ENCODE assay signal across 9 cellular contexts in genomic region chr2:69945447-69945846, GRCh38. TPM values are rescaled to one million over a fixed set of nuclear protein-coding genes. Genes with fewer than 3 reads are reported as not detected.
DNase-seq lines count a peak whose midpoint lies in the region; ATAC-seq lines count a peak whose summit lies in the region.
"Had no signal": no experiment of that assay in that cellular context is flagged by ENCODE, and none has a peak within 500 bp of the region (broad histone marks: within the 10 kb centered on the region; RNA-seq: fewer than 3 reads in every experiment).

No MANE protein-coding gene starts in this region.

- peak overlapping the region; percentile 8 for H3K4me3 Mint-ChIP-seq in activated T-cell treated with anti-CD3 and anti-CD28 coated beads, Interleukin-2, amount 50 U/mL, for 24 hours
- no peak overlapping the region for H3K4me3 Mint-ChIP-seq in activated T-cell treated with anti-CD3 and anti-CD28 coated beads, Interleukin-2, amount 50 U/mL, for 4 hours
- H3K4me3 Mint-ChIP-seq in T-helper 17 cell = peak overlapping the region; percentile 66
- no peak overlapping the region for H3K4me3 Mint-ChIP-seq in stimulated activated naive B cell treated with anti-CD40 and anti-IgM and Interleukin-4, amounts not matched to agents 10 μg/mL and 1 μg/mL and 100 μg/mL, for 72 hours

- no peak for DNase-seq in activated T-cell treated with anti-CD3 and anti-CD28 coated beads, Interleukin-2, amount 50 U/mL, for 24 hours
- DNase-seq in activated T-cell treated with anti-CD3 and anti-CD28 coated beads, Interleukin-2, amount 50 U/mL, for 4 hours = no peak
- no peak for DNase-seq in T-helper 17 cell
- DNase-seq in Right ventricle myocardium superior = no peak
- no peak for DNase-seq in stimulated activated naive B cell treated with anti-CD40 and anti-IgM and Interleukin-4, amounts not matched to agents 10 μg/mL and 1 μg/mL and 100 μg/mL, for 72 hours
- no peak for DNase-seq in putamen (ENCODE audit: low spot score)
- no peak for DNase-seq in GM19240 (ENCODE audit: insufficient read length, low spot score)

- no peaks in the 10 kb centered on the region for H3K9me3 Mint-ChIP-seq in activated T-cell treated with anti-CD3 and anti-CD28 coated beads, Interleukin-2, amount 50 U/mL, for 24 hours
- no peaks in the 10 kb centered on the region for H3K9me3 Mint-ChIP-seq in activated T-cell treated with anti-CD3 and anti-CD28 coated beads, Interleukin-2, amount 50 U/mL, for 4 hours
- no peaks in the 10 kb centered on the region for H3K9me3 Mint-ChIP-seq in stimulated activated naive B cell treated with anti-CD40 and anti-IgM and Interleukin-4, amounts not matched to agents 10 μg/mL and 1 μg/mL and 100 μg/mL, for 72 hours

- no peaks in the 10 kb centered on the region for H3K27me3 Mint-ChIP-seq in activated T-cell treated with anti-CD3 and anti-CD28 coated beads, Interleukin-2, amount 50 U/mL, for 24 hours
- no peaks in the 10 kb centered on the region for H3K27me3 Mint-ChIP-seq in activated T-cell treated with anti-CD3 and anti-CD28 coated beads, Interleukin-2, amount 50 U/mL, for 4 hours (ENCODE audit: low read depth)
- no peaks in the 10 kb centered on the region for H3K27me3 Mint-ChIP-seq in T-helper 17 cell
- H3K27me3 Mint-ChIP-seq in stimulated activated naive B cell treated with anti-CD40 and anti-IgM and Interleukin-4, amounts not matched to agents 10 μg/mL and 1 μg/mL and 100 μg/mL, for 72 hours = peaks cover 12 to 15% of the 10 kb centered on the region in 2 donors

- peaks cover 30% of the 10 kb centered on the region for H3K36me3 Mint-ChIP-seq in activated T-cell treated with anti-CD3 and anti-CD28 coated beads, Interleukin-2, amount 50 U/mL, for 24 hours (ENCODE audit: low read depth)
- peaks cover 16% of the 10 kb centered on the region for H3K36me3 Mint-ChIP-seq in activated T-cell treated with anti-CD3 and anti-CD28 coated beads, Interleukin-2, amount 50 U/mL, for 4 hours (ENCODE audit: insufficient read depth)
- peaks cover 2% of the 10 kb centered on the region for H3K36me3 Mint-ChIP-seq in T-helper 17 cell (ENCODE audit: low read depth)
- H3K36me3 Mint-ChIP-seq in stimulated activated naive B cell treated with anti-CD40 and anti-IgM and Interleukin-4, amounts not matched to agents 10 μg/mL and 1 μg/mL and 100 μg/mL, for 72 hours = peaks cover 18 to 23% of the 10 kb centered on the region in 2 donors

- no peaks in the 10 kb centered on the region for H3K9me3 ChIP-seq in T-helper 17 cell (ENCODE audit: control insufficient read depth, low read length, poor library complexity, severe bottlenecking)
- H3K9me3 ChIP-seq: vagina had no signal

- peaks cover 46% of the 10 kb centered on the region for H3K4me1 Mint-ChIP-seq in activated T-cell treated with anti-CD3 and anti-CD28 coated beads, Interleukin-2, amount 50 U/mL, for 24 hours (ENCODE audit: low read depth)
- H3K4me1 Mint-ChIP-seq in activated T-cell treated with anti-CD3 and anti-CD28 coated beads, Interleukin-2, amount 50 U/mL, for 4 hours (ENCODE audit: low read depth) = peaks cover 35% of the 10 kb centered on the region
- peaks cover 30% of the 10 kb centered on the region for H3K4me1 Mint-ChIP-seq in T-helper 17 cell
- H3K4me1 Mint-ChIP-seq in stimulated activated naive B cell treated with anti-CD40 and anti-IgM and Interleukin-4, amounts not matched to agents 10 μg/mL and 1 μg/mL and 100 μg/mL, for 72 hours = peaks cover 12 to 22% of the 10 kb centered on the region in 2 donors

- H3K27ac Mint-ChIP-seq in activated T-cell treated with anti-CD3 and anti-CD28 coated beads, Interleukin-2, amount 50 U/mL, for 24 hours = peak overlapping the region; percentile 22
- H3K27ac Mint-ChIP-seq in T-helper 17 cell = peak overlapping the region; percentile 95
- peak overlapping the region; percentile 47 for H3K27ac Mint-ChIP-seq in stimulated activated naive B cell treated with anti-CD40 and anti-IgM and Interleukin-4, amounts not matched to agents 10 μg/mL and 1 μg/mL and 100 μg/mL, for 72 hours

- intact Hi-C loops in Right ventricle myocardium superior (cut with DNase I) = no loop called here

- no peak for ATAC-seq in activated T-cell treated with anti-CD3 and anti-CD28 coated beads, Interleukin-2, amount 50 U/mL, for 4 hours
- no peak for ATAC-seq in T-helper 17 cell
- peak; percentile 45 for ATAC-seq in Right ventricle myocardium superior (ENCODE audit: poor library complexity)
- no peak for ATAC-seq in stimulated activated naive B cell treated with anti-CD40 and anti-IgM and Interleukin-4, amounts not matched to agents 10 μg/mL and 1 μg/mL and 100 μg/mL, for 72 hours (replicated peaks)
- ATAC-seq in HG02870 (IDR thresholded peaks at IDR 0.05; ENCODE audit: unreplicated experiment) = no peak

RNA-seq across cellular contexts. Expression of gene ASPRV1, which starts 16.0 kb away (rescaled TPM):
- under 1 TPM; 0.46 to 0.74 (median 0.54) TPM for total RNA-seq in activated T-cell treated with anti-CD3 and anti-CD28 coated beads, Interleukin-2, amount 50 U/mL, for 4 hours
- 1 to 10 TPM; 1.1 to 1.7 TPM for total RNA-seq in T-helper 17 cell
- total RNA-seq in Right ventricle myocardium superior = 0.78 TPM

RNA-seq across cellular contexts. Expression of gene MXD1, which starts 30.5 kb away (rescaled TPM):
- total RNA-seq in activated T-cell treated with anti-CD3 and anti-CD28 coated beads, Interleukin-2, amount 50 U/mL, for 4 hours = 10 to 100 TPM in 2 of 3 donors, 1 to 10 TPM in 1; 9.2 to 12.5 (median 11.8) TPM
- 10 to 100 TPM; 45.0 to 46.2 TPM for total RNA-seq in T-helper 17 cell
- total RNA-seq in Right ventricle myocardium superior = 5.1 TPM

RNA-seq across cellular contexts. Expression of gene SNRNP27, which starts 51.7 kb away (rescaled TPM):
- 10 to 100 TPM; 57.4 to 77.1 (median 75.4) TPM for total RNA-seq in activated T-cell treated with anti-CD3 and anti-CD28 coated beads, Interleukin-2, amount 50 U/mL, for 4 hours
- total RNA-seq in T-helper 17 cell = 10 to 100 TPM; 33.5 to 38.6 TPM
- 54.6 TPM for total RNA-seq in Right ventricle myocardium superior

Comparison
In these comparisons a context has a peak if more than half of its experiments do, and no peak if none do; other contexts are left out.
1. H3K4me3 Mint-ChIP-seq: peak in activated T-cell treated with anti-CD3 and anti-CD28 coated beads, Interleukin-2, amount 50 U/mL, for 24 hours (single experiment) and T-helper 17 cell (single experiment); none in activated T-cell treated with anti-CD3 and anti-CD28 coated beads, Interleukin-2, amount 50 U/mL, for 4 hours (single experiment) and stimulated activated naive B cell treated with anti-CD40 and anti-IgM and Interleukin-4, amounts not matched to agents 10 μg/mL and 1 μg/mL and 100 μg/mL, for 72 hours (0 of 2).
2. H3K27ac Mint-ChIP-seq: peak in every context shown above with its lines; median percentile 95 in T-helper 17 cell; 47 in stimulated activated naive B cell treated with anti-CD40 and anti-IgM and Interleukin-4, amounts not matched to agents 10 μg/mL and 1 μg/mL and 100 μg/mL, for 72 hours; 22 in activated T-cell treated with anti-CD3 and anti-CD28 coated beads, Interleukin-2, amount 50 U/mL, for 24 hours.